23 cellular contexts compared by ENCODE assay signal in genomic region chr2:226220511-226220910, GRCh38.
"Had no signal": no experiment of that assay in that cellular context is flagged by ENCODE, and none has a peak within 500 bp of the region (broad histone marks: within the 10 kb centered on the region; RNA-seq: fewer than 3 reads in every experiment).

No MANE protein-coding gene starts in this region.

- H3K27me3 ChIP-seq: breast epithelium, Peyer's patch, SJCRH30 had no signal

- ATAC-seq: activated T-cell treated with anti-CD3 and anti-CD28 coated beads, Interleukin-2, amount 50 U/mL, for 72 hours had no signal

- DNase-seq: activated CD4-positive, alpha-beta memory T cell treated with anti-CD3 and anti-CD28 coated beads for 36 hours; activated CD4-positive, alpha-beta T cell treated with anti-CD3 and anti-CD28 coated beads, Interleukin-2, amount 10 ng/mL, durations not matched to agents 7 days and 5 days; activated CD4-positive, CD25-positive, alpha-beta regulatory T cell; activated T-cell treated with anti-CD3 and anti-CD28 coated beads, Interleukin-2, amount 50 U/mL, for 72 hours; aorta; caudate nucleus; KG1; NCI-H1048; NCI-H1930; NCI-H2171 treated with DMSO at 0.1 percent for 48 hours; NCI-H226; NCI-H526; NCI-H774; NK-92 treated with Interleukin-12 subunit alpha and Interleukin-12 subunit beta, amount 100 ng/mL, for 24 hours; OCI-M1; Peyer's patch; Right ventricle myocardium superior; SJCRH30; SK-N-SH; T-helper 1 cell had no signal

- H3K4me2 ChIP-seq: SK-N-SH had no signal

- H3K4me1 ChIP-seq: breast epithelium, Peyer's patch, SJCRH30 had no signal

- H3K27ac ChIP-seq: breast epithelium, Peyer's patch, RWPE1, SJCRH30, VCaP had no signal

- H3K9ac ChIP-seq: SK-N-SH had no signal

- H3K36me3 ChIP-seq: breast epithelium, Peyer's patch, SJCRH30 had no signal

- H3K9me3 ChIP-seq: breast epithelium, Peyer's patch, SJCRH30 had no signal

- H3K4me3 ChIP-seq: breast epithelium, Peyer's patch, SJCRH30 had no signal
